In the genomic region with DNA sequence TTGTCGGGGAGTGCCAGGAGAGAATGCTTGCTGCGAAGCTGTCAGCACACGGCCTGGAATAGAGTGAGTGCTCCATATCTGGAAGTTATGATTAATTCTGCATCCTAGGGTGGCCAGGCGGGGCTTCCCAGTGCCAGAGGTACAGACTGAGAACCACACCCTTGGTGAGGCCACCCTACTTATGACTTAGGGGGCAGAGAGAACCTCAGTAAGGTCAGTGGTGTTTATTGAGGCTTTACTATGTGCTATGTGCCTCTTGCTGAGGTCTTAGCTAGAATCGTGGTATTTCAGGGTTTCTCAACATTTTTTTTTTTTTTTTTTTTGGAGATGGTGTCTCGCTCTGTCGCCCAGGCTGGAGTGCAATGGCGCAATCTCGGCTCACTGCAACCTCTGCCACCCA, we compare ENCODE assay signal across 13 cellular contexts. TPM values are rescaled to one million over a fixed set of nuclear protein-coding genes. Genes with fewer than 3 reads are reported as not detected.
DNase-seq lines count a peak whose midpoint lies in the region; TF ChIP-seq lines count a peak whose summit lies in the region.
"Had no signal": no experiment of that assay in that cellular context is flagged by ENCODE, and none has a peak within 500 bp of the region (broad histone marks: within the 10 kb centered on the region; RNA-seq: fewer than 3 reads in every experiment).

No MANE protein-coding gene starts in this region.

- WGBS in adrenal gland, 4 donors: 81 to 87% (median 84%) methylated on average over 8 to 9 of the region's 9 CpGs

- H3K27ac Mint-ChIP-seq in activated T-helper 2 cell treated with anti-CD3 and anti-CD28 coated beads, Interferon-gamma antibody, Interleukin-2, Interleukin-4, amounts not matched to agents 10 μg/mL and 5 μg/mL and 100 μg/mL, durations not matched to agents 14 hours and 24 hours and 36 hours: peak overlapping the region; percentile 6
- H3K27ac Mint-ChIP-seq: HFFc6 had no signal

- H3K36me3 Mint-ChIP-seq in activated T-helper 2 cell treated with anti-CD3 and anti-CD28 coated beads, Interferon-gamma antibody, Interleukin-2, Interleukin-4, amounts not matched to agents 10 μg/mL and 5 μg/mL and 100 μg/mL, durations not matched to agents 14 hours and 24 hours and 36 hours (ENCODE audit: low read depth): peaks cover 38% of the 10 kb centered on the region

- DNase-seq in NOMO-1 treated with DMSO at 0.1 percent for 48 hours (lab: John Stamatoyannopoulos, UW; ENCODE audit: unreplicated experiment): peak; percentile 48
- no peak for DNase-seq in NOMO-1 treated with dmso at 0.1 percent for 144 hours (lab: John Stamatoyannopoulos, UW; ENCODE audit: unreplicated experiment)
- DNase-seq in Jurkat, Clone E6-1 (ENCODE audit: low read depth, low spot score): no peak
- no peak for DNase-seq in activated T-helper 2 cell treated with anti-CD3 and anti-CD28 coated beads, Interferon-gamma antibody, Interleukin-2, Interleukin-4, amounts not matched to agents 10 μg/mL and 5 μg/mL and 100 μg/mL, durations not matched to agents 14 hours and 24 hours and 36 hours (ENCODE audit: low spot score)
- no peak for DNase-seq in NCI-H69 (lab: John Stamatoyannopoulos, UW)
- DNase-seq in adrenal gland: no peak
- no peak for DNase-seq in RKO (ENCODE audit: low spot score)
- DNase-seq: 8988T; Calu3; effector CD4-positive, alpha-beta T cell; HFFc6 had no signal

- H3K4me3 Mint-ChIP-seq in activated T-helper 2 cell treated with anti-CD3 and anti-CD28 coated beads, Interferon-gamma antibody, Interleukin-2, Interleukin-4, amounts not matched to agents 10 μg/mL and 5 μg/mL and 100 μg/mL, durations not matched to agents 14 hours and 24 hours and 36 hours (ENCODE audit: low read depth): peak overlapping the region; percentile 1
- H3K4me3 Mint-ChIP-seq: HFFc6 had no signal

- no peaks in the 10 kb centered on the region for H3K9me3 ChIP-seq in neutrophil
- no peaks in the 10 kb centered on the region for H3K9me3 ChIP-seq in adrenal gland (replicated peaks in 1 of 3)
- H3K9me3 ChIP-seq: SJSA1 had no signal

- TF ChIP-seq CTCF in neutrophil (IDR thresholded peaks at IDR 0.05) (no peak), adrenal gland (IDR thresholded peaks at IDR 0.05) (no peak)

- H3K27me3 ChIP-seq in neutrophil (no peaks in the 10 kb centered on the region), adrenal gland (no peaks in the 10 kb centered on the region)
- H3K27me3 ChIP-seq: SJSA1 had no signal

- intact Hi-C loops in activated T-helper 2 cell treated with anti-CD3 and anti-CD28 coated beads, Interferon-gamma antibody, Interleukin-2, Interleukin-4, amounts not matched to agents 10 μg/mL and 5 μg/mL and 100 μg/mL, durations not matched to agents 14 hours and 24 hours and 36 hours (cut with micrococcal nuclease): no loop called here
- intact Hi-C loops in adrenal gland (cut with DNase I): no loop called here

- peaks cover 18% of the 10 kb centered on the region for H3K4me1 Mint-ChIP-seq in activated T-helper 2 cell treated with anti-CD3 and anti-CD28 coated beads, Interferon-gamma antibody, Interleukin-2, Interleukin-4, amounts not matched to agents 10 μg/mL and 5 μg/mL and 100 μg/mL, durations not matched to agents 14 hours and 24 hours and 36 hours (ENCODE audit: low read depth)

- H3K27me3 Mint-ChIP-seq in activated T-helper 2 cell treated with anti-CD3 and anti-CD28 coated beads, Interferon-gamma antibody, Interleukin-2, Interleukin-4, amounts not matched to agents 10 μg/mL and 5 μg/mL and 100 μg/mL, durations not matched to agents 14 hours and 24 hours and 36 hours (ENCODE audit: low read depth): no peaks in the 10 kb centered on the region

- H3K4me3 ChIP-seq in Jurkat, Clone E6-1 (ENCODE audit: low read length): peak overlapping the region; percentile 15
- H3K4me3 ChIP-seq in neutrophil (ENCODE audit: low read depth in 1 of 2, low read length in 1 of 2) (peak overlapping the region; percentile 6 to 32), adrenal gland (no peak overlapping the region)
- H3K4me3 ChIP-seq: SJSA1 had no signal

- no peaks in the 10 kb centered on the region for H3K9me3 Mint-ChIP-seq in activated T-helper 2 cell treated with anti-CD3 and anti-CD28 coated beads, Interferon-gamma antibody, Interleukin-2, Interleukin-4, amounts not matched to agents 10 μg/mL and 5 μg/mL and 100 μg/mL, durations not matched to agents 14 hours and 24 hours and 36 hours
- H3K9me3 Mint-ChIP-seq: HFFc6 had no signal

- peaks cover 36 to 46% of the 10 kb centered on the region in 2 experiments for H3K4me1 ChIP-seq in neutrophil (ENCODE audit: control insufficient read depth in 1 of 2, insufficient read depth in 1 of 2, low read depth in 1 of 2, low read length in 1 of 2)
- H3K4me1 ChIP-seq in adrenal gland (replicated peaks in 1 of 2): no peaks in the 10 kb centered on the region
- H3K4me1 ChIP-seq: SJSA1 had no signal

- no peaks in the 10 kb centered on the region for H3K36me3 ChIP-seq in neutrophil
- H3K36me3 ChIP-seq in adrenal gland (replicated peaks in 1 of 2): no peaks in the 10 kb centered on the region
- H3K36me3 ChIP-seq: SJSA1 had no signal

- no peak for TF ChIP-seq POLR2A in adrenal gland (IDR thresholded peaks at IDR 0.05)

- H3K27ac ChIP-seq in neutrophil: peak overlapping the region; percentile 80
- no peak overlapping the region for H3K27ac ChIP-seq in adrenal gland
- H3K27ac ChIP-seq: SJSA1 had no signal

RNA-seq across cellular contexts. Expression of gene MORN3, which starts 20.1 kb away (rescaled TPM):
- 4.2 TPM for polyA plus RNA-seq in Jurkat, Clone E6-1 (2012; ENCODE audit: insufficient read depth, insufficient read length)
- 0.34 and 0.37 TPM in 2 replicates for total RNA-seq in activated T-helper 2 cell treated with anti-CD3 and anti-CD28 coated beads, Interferon-gamma antibody, Interleukin-2, Interleukin-4, amounts not matched to agents 10 μg/mL and 5 μg/mL and 100 μg/mL, durations not matched to agents 14 hours and 24 hours and 36 hours
- under 1 TPM in 3 of 8 donors, not detected in 5; 0.25 to 0.41 (median 0.29) TPM for total RNA-seq in adrenal gland
- polyA plus RNA-seq in adrenal gland: under 1 TPM; 0.05 to 0.32 (median 0.24) TPM
- total RNA-seq: SJSA1 had no signal

RNA-seq across cellular contexts. Expression of gene ORAI1, which starts 23.1 kb away (rescaled TPM):
- 28.3 TPM for polyA plus RNA-seq in Jurkat, Clone E6-1 (2012; ENCODE audit: insufficient read depth, insufficient read length)
- 47.6 and 52.6 TPM in 2 replicates for total RNA-seq in activated T-helper 2 cell treated with anti-CD3 and anti-CD28 coated beads, Interferon-gamma antibody, Interleukin-2, Interleukin-4, amounts not matched to agents 10 μg/mL and 5 μg/mL and 100 μg/mL, durations not matched to agents 14 hours and 24 hours and 36 hours
- 10 to 100 TPM in 5 of 8 donors, 1 to 10 TPM in 3; 4.9 to 16.1 (median 10.4) TPM for total RNA-seq in adrenal gland
- 1 to 10 TPM; 1.9 to 4.1 (median 2.9) TPM for polyA plus RNA-seq in adrenal gland

Comparison
In these comparisons a context has a peak if more than half of its experiments do, and no peak if none do; other contexts are left out.
1. H3K4me3 ChIP-seq: peak in Jurkat, Clone E6-1 (single experiment) and neutrophil (2 of 2); none in adrenal gland (0 of 4).